1 cellular context compared by ENCODE assay signal in the genomic region with DNA sequence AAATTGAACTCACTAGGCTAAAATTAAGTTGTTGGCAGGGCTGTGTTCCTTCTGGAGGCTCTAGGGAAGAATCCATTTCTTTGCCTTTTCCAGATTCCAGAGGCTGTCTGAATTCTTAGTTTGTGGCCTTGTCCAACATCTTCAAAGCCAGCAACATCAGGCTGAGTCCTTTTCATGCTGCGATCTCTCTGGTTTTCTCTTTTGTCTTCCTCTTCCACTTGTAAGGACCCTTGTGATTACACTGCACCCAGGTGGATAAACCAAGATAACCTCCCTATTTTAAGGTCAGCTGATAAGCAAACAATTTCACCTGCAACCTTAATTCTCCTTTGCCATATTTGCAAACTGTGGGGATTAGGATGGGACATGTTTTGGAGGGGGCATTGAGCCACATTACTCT.
TF ChIP-seq lines count a peak whose summit lies in the region.

No MANE protein-coding gene starts in this region.

TF ChIP-seq in K562, 482 proteins besides CTCF, POLR2A, EP300 and RAD21:
- TF ChIP-seq SMARCB1 (IDR thresholded peaks at IDR 0.05; ENCODE audit: insufficient read length, low read depth) = no peak
- 0 out of 2 replicates have a peak, but pooled peaks have one; percentile 13 for TF ChIP-seq ARID1B (IDR thresholded peaks at IDR 0.05)
- peak; percentile 25; the same call in 1 of the 2 replicates for TF ChIP-seq TCF3 (CRISPR knock-in tag; IDR thresholded peaks at IDR 0.05)
- TF ChIP-seq CBFA2T3 (IDR thresholded peaks at IDR 0.05) = peak; percentile 36; the same call in 1 of the 2 replicates
